Comparison of ENCODE assay signal across 8 cellular contexts in genomic region chr17:55238931-55239297, GRCh38. TPM values are rescaled to one million over a fixed set of nuclear protein-coding genes. Genes with fewer than 3 reads are reported as not detected.
A peak's percentile ranks its signal among the peaks of the same experiment; 100 is the strongest.
DNase-seq lines count a peak whose midpoint lies in the region; ATAC-seq, FAIRE-seq and TF ChIP-seq lines count a peak whose summit lies in the region.

No MANE protein-coding gene starts in this region.

- peaks cover 10 to 17% (median 15%) of the 10 kb centered on the region in 3 donors for H3K4me1 Mint-ChIP-seq in naive B cell

- peaks cover 5 to 7% of the 10 kb centered on the region in 2 donors for H3K36me3 Mint-ChIP-seq in naive B cell

- CTCF ChIA-PET in A549 (lab: Yijun Ruan, JAX) (interaction anchor here (0.7 to 3.0 kb wide), 14 partner anchors 9 to 288 kb away, joined by 3 to 12 read pairs (median 4); no protein-coding TSS in a partner anchor), endothelial cell of umbilical vein (lab: Charles Lee) (interaction anchor here (1.0 to 1.7 kb wide), 6 partner anchors 9 to 176 kb away, joined by 3 to 6 read pairs (median 4); no protein-coding TSS in a partner anchor)

- TF ChIP-seq EP300 in A549 (IDR thresholded peaks at IDR 0.05) = no peak

- 1% methylated on average over 4 of the region's 4 CpGs for WGBS in A549 (ENCODE audit: missing lambda C conversion rate)

- peak in 1 of 2 experiments; percentile 49 for DNase-seq in A549 (ENCODE audit: low read depth in 1 of 2, low spot score in 1 of 2)
- DNase-seq in endothelial cell of umbilical vein (ENCODE audit: low read depth, low spot score) = no peak
- DNase-seq in naive B cell = no peak
- no peak for DNase-seq in NCI-H2029 treated with DMSO at 0.1 percent for 48 hours (lab: John Stamatoyannopoulos, UW)
- no peak for DNase-seq in foreskin melanocyte

- intact Hi-C loops in endothelial cell of umbilical vein (cut with micrococcal nuclease) = loop anchor here (1.0 to 2.0 kb wide), 3 partner anchors 25 to 185 kb away; partner anchors contain the start of gene HLF

- H3K9ac ChIP-seq in endothelial cell of umbilical vein (replicated peaks; ENCODE audit: extremely low read depth, insufficient read depth, low read length) = no peak overlapping the region

- no peaks in the 10 kb centered on the region for H3K9me3 ChIP-seq in A549
- H3K9me3 ChIP-seq in endothelial cell of umbilical vein (replicated peaks; ENCODE audit: control insufficient read depth, insufficient read depth, low read length) = no peaks in the 10 kb centered on the region

- H3K9me3 Mint-ChIP-seq in naive B cell = peaks cover 2 to 7% (median 5%) of the 10 kb centered on the region in 7 donors

- BruUV-seq in endothelial cell of umbilical vein (replicated peaks; lab: Mats Ljungman, UMichigan) = no TSS peak

- peaks cover 0 to 11% of the 10 kb centered on the region in 2 experiments for H3K27me3 ChIP-seq in endothelial cell of umbilical vein (ENCODE audit: control insufficient read depth in 2 of 2, insufficient read depth in 2 of 2, low read length in 2 of 2)

- FAIRE-seq in A549 (lab: Jason Lieb, UNC) (no peak), endothelial cell of umbilical vein (lab: Jason Lieb, UNC) (no peak)

- H3K27ac ChIP-seq in A549 = peak overlapping the region; percentile 70 to 76
- no peak overlapping the region for H3K27ac ChIP-seq in endothelial cell of umbilical vein (ENCODE audit: insufficient read depth, low read depth, low read length)

- ATAC-seq in A549 (peak; percentile 65 to 76; a peak in 5 of 6 replicates), GM18868 (IDR thresholded peaks at IDR 0.05; ENCODE audit: unreplicated experiment) (peak; percentile 21), HG03558 (IDR thresholded peaks at IDR 0.05; ENCODE audit: extremely low read depth, unreplicated experiment) (peak; percentile 5), SK-N-SH treated with all-trans-retinoic acid at 6 μM for 48 hours (peak; percentile 66), naive B cell (ENCODE audit: low read depth in 2 of 2) (no peak)

- H3K27me3 Mint-ChIP-seq in naive B cell = peaks cover 45 to 68% (median 50%) of the 10 kb centered on the region in 3 donors

- no peaks in the 10 kb centered on the region for H3K36me3 ChIP-seq in endothelial cell of umbilical vein (ENCODE audit: control insufficient read depth in 2 of 2, extremely low read depth in 1 of 2, insufficient read depth in 2 of 2, low read length in 2 of 2)

- H3K79me2 ChIP-seq in endothelial cell of umbilical vein (ENCODE audit: control insufficient read depth, insufficient read depth, low read length) = no peaks in the 10 kb centered on the region

- TF ChIP-seq RAD21 in A549 (conservative IDR thresholded peaks at IDR 0.05 in 1 of 2, IDR thresholded peaks at IDR 0.05 in 1 of 2) = 0 out of 5 replicates have a peak, but pooled peaks of 1 of the 2 experiments have one; percentile 15

- H3K4me3 Mint-ChIP-seq in naive B cell = peak overlapping the region; percentile 4 to 87 (median 78)

- H3K4me3 ChIP-seq in A549 = peak overlapping the region; percentile 56
- H3K4me3 ChIP-seq in endothelial cell of umbilical vein (replicated peaks in 1 of 3; ENCODE audit: insufficient read depth in 1 of 3, low read depth in 1 of 3, low read length in 3 of 3) = peak overlapping the region; percentile 40 to 57 (median 57)

- POLR2A ChIA-PET in A549 (lab: Yijun Ruan, JAX) (interaction anchor here (1.0 to 1.5 kb wide), 3 partner anchors 16 to 182 kb away, joined by 3 to 4 read pairs (median 3); no protein-coding TSS in a partner anchor), endothelial cell of umbilical vein (lab: Charles Lee) (no interaction called here)

- TF ChIP-seq CTCF in A549 (IDR thresholded peaks at IDR 0.05) (peak; percentile 27; the same call in 2 of the 3 replicates), endothelial cell of umbilical vein (IDR thresholded peaks at IDR 0.05; ENCODE audit: extremely low read depth in 1 of 2, insufficient read depth in 1 of 2, low read depth in 1 of 2, low read length in 2 of 2) (no peak)

- no peak for TF ChIP-seq POLR2A in A549 (IDR thresholded peaks at IDR 0.05; ENCODE audit: low read length)
- no peak for TF ChIP-seq POLR2A in endothelial cell of umbilical vein (IDR thresholded peaks at IDR 0.05; ENCODE audit: low read depth, low read length)

- peak overlapping the region; percentile 90 for H3K4me2 ChIP-seq in A549
- H3K4me2 ChIP-seq in endothelial cell of umbilical vein (ENCODE audit: insufficient read depth, low read length) = peak overlapping the region; percentile 94

- H2AFZ ChIP-seq in endothelial cell of umbilical vein (ENCODE audit: low read depth, low read length) = peak overlapping the region; percentile 96

- H4K20me1 ChIP-seq in endothelial cell of umbilical vein (replicated peaks; ENCODE audit: control insufficient read depth, extremely low read depth, insufficient read depth, low read length) = no peaks in the 10 kb centered on the region

- H3K27ac Mint-ChIP-seq in naive B cell = no peak overlapping the region

- dilution Hi-C loops in endothelial cell of umbilical vein (cut with MboI; ENCODE audit: extremely low pct_ligation_motif_present, low sequenced_read_pairs) = no loop called here

- H3K9me1 ChIP-seq in endothelial cell of umbilical vein (replicated peaks; ENCODE audit: control insufficient read depth, extremely low read depth, insufficient read depth, low read length) = no peaks in the 10 kb centered on the region

- peaks cover 12% of the 10 kb centered on the region; the same call in 2 of the 3 replicates for H3K4me1 ChIP-seq in A549
- H3K4me1 ChIP-seq in endothelial cell of umbilical vein (ENCODE audit: control insufficient read depth, extremely low read depth, insufficient read depth, low read length) = peaks cover 3% of the 10 kb centered on the region

TF ChIP-seq in A549, 52 proteins besides CTCF, POLR2A, EP300 and RAD21 (continues in another document):
- TF ChIP-seq JUN (IDR thresholded peaks at IDR 0.05) (no peak), MAZ (IDR thresholded peaks at IDR 0.05; ENCODE audit: borderline replicate concordance, low read depth, low read length) (no peak), MAFK (IDR thresholded peaks at IDR 0.05; ENCODE audit: partially characterized antibody) (no peak), ATOH8 (CRISPR knock-in tag; IDR thresholded peaks at IDR 0.05; ENCODE audit: low read depth) (no peak)

TF ChIP-seq in endothelial cell of umbilical vein, 7 proteins besides CTCF, POLR2A, EP300 and RAD21:
- TF ChIP-seq EZH2 (IDR thresholded peaks at IDR 0.05; ENCODE audit: borderline replicate concordance, low read depth, low read length, severe bottlenecking) = no peak
- TF ChIP-seq GATA2 (IDR thresholded peaks at IDR 0.05; ENCODE audit: insufficient read depth, insufficient read length, low read depth, low read length) = no peak
- TF ChIP-seq MAX (IDR thresholded peaks at IDR 0.05; ENCODE audit: insufficient read depth, insufficient read length) = no peak
- TF ChIP-seq FOS (IDR thresholded peaks at IDR 0.05; ENCODE audit: borderline replicate concordance, insufficient read depth, low read length) = no peak
- no peak for TF ChIP-seq MYC (IDR thresholded peaks at IDR 0.05; ENCODE audit: low read depth, low read length)
- TF ChIP-seq POLR2AphosphoS5 (IDR thresholded peaks at IDR 0.05; ENCODE audit: insufficient read depth, low read depth, low read length) = no peak
- TF ChIP-seq JUN (IDR thresholded peaks at IDR 0.05; ENCODE audit: borderline replicate concordance, insufficient read depth, insufficient read length, low read depth) = no peak

RNA-seq across cellular contexts. Expression of gene HLF, which starts 25.8 kb away (rescaled TPM):
- polyA plus RNA-seq in A549 (2011; rRNA removed) = 1.0 and 1.4 TPM in 2 replicates
- polyA plus RNA-seq in A549 (2012; cell fraction: cytosol; rRNA removed) = 0.29 and 0.47 TPM in 2 replicates
- 0.28 and 0.56 TPM in 2 replicates for polyA plus RNA-seq in A549 (2012; cell fraction: nucleus; rRNA removed)
- polyA plus RNA-seq in A549 (2017; fragmentation: RNase III; extraction: RNeasy Plus Mini Kit Qiagen cat#74134 plus additional on column Dnase treatment) = 0.31 to 0.71 TPM (median 0.35 TPM) in 3 replicates
- polyA minus RNA-seq in A549 (2011; rRNA and poly(A)+ RNA removed) = 3.8 and 3.9 TPM in 2 replicates
- total RNA-seq in endothelial cell of umbilical vein = not detected in 2 replicates
- not detected in 2 replicates for polyA plus RNA-seq in endothelial cell of umbilical vein
- polyA plus RNA-seq in endothelial cell of umbilical vein (2011; cell fraction: cytosol; rRNA removed) = not detected in 2 replicates
- not detected in 2 replicates for polyA plus RNA-seq in endothelial cell of umbilical vein (2011; cell fraction: nucleus; rRNA removed)
- polyA plus RNA-seq in endothelial cell of umbilical vein (2012) = not detected in 2 replicates
- not detected in 2 replicates for polyA minus RNA-seq in endothelial cell of umbilical vein
- 0.72 TPM for polyA minus RNA-seq in endothelial cell of umbilical vein (2011; cell fraction: cytosol; rRNA and poly(A)+ RNA removed)
- polyA minus RNA-seq in endothelial cell of umbilical vein (2011; cell fraction: nucleus; rRNA and poly(A)+ RNA removed) = not detected in 2 replicates
- polyA plus RNA-seq in naive B cell (ENCODE audit: low read depth in 6 of 6) = not detected

Comparison
In these comparisons a context has a peak if more than half of its experiments do, and no peak if none do; other contexts are left out.
1. ATAC-seq: peak in A549 (2 of 2), GM18868 (single experiment), HG03558 (single experiment) and SK-N-SH treated with all-trans-retinoic acid at 6 μM for 48 hours (single experiment); none in naive B cell (0 of 2).